ENCODE assay signal across 26 cellular contexts in genomic region chr5:66343370-66344071, GRCh38.
"Had no signal": no experiment of that assay in that cellular context is flagged by ENCODE, and none has a peak within 500 bp of the region (broad histone marks: within the 10 kb centered on the region; RNA-seq: fewer than 3 reads in every experiment).

No MANE protein-coding gene starts in this region.

- H3K27me3 ChIP-seq: heart right ventricle, left lung, ovary, stomach, suprapubic skin, tibial nerve had no signal

- H3K27ac ChIP-seq: esophagus squamous epithelium, left lung, neutrophil, ovary, stomach, suprapubic skin, tibial nerve had no signal

- H3K36me3 Mint-ChIP-seq: activated CD4-positive, alpha-beta memory T cell treated with anti-CD3 and anti-CD28 coated beads for 36 hours; activated naive CD8-positive, alpha-beta T cell treated with anti-CD3 and anti-CD28 coated beads, Interleukin-2, amount 10 ng/mL, durations not matched to agents 7 days and 5 days; mesothelial cell of epicardium; stimulated activated memory B cell treated with anti-CD40 and anti-IgM and Interleukin-4, amounts not matched to agents 10 μg/mL and 1 μg/mL and 100 μg/mL, for 72 hours had no signal

- H3K4me3 Mint-ChIP-seq: activated CD4-positive, alpha-beta memory T cell treated with anti-CD3 and anti-CD28 coated beads for 36 hours; activated naive CD4-positive, alpha-beta T cell treated with anti-CD3 and anti-CD28 coated beads for 36 hours; activated naive CD8-positive, alpha-beta T cell treated with anti-CD3 and anti-CD28 coated beads, Interleukin-2, amount 10 ng/mL, durations not matched to agents 7 days and 5 days; endodermal cell; mesothelial cell of epicardium; nephron; stimulated activated memory B cell treated with anti-CD40 and anti-IgM and Interleukin-4, amounts not matched to agents 10 μg/mL and 1 μg/mL and 100 μg/mL, for 72 hours; T-helper 17 cell had no signal

- ATAC-seq: heart right ventricle; left lung; sciatic nerve; stimulated activated memory B cell treated with anti-CD40 and anti-IgM and Interleukin-4, amounts not matched to agents 10 μg/mL and 1 μg/mL and 100 μg/mL, for 72 hours; T-helper 17 cell had no signal

- DNase-seq: activated CD4-positive, alpha-beta memory T cell treated with anti-CD3 and anti-CD28 coated beads for 36 hours; activated CD4-positive, alpha-beta T cell treated with anti-CD3 and anti-CD28 coated beads for 48 hours; activated CD4-positive, CD25-positive, alpha-beta regulatory T cell; activated effector memory CD4-positive, alpha-beta T cell treated with Interleukin-2 at 50 U/mL for 16 hours; activated naive CD4-positive, alpha-beta T cell treated with anti-CD3 and anti-CD28 coated beads for 36 hours; activated naive CD8-positive, alpha-beta T cell treated with anti-CD3 and anti-CD28 coated beads, Interleukin-2, amount 10 ng/mL, durations not matched to agents 7 days and 5 days; activated T-cell treated with anti-CD3 and anti-CD28 coated beads, Interleukin-2, amount 50 U/mL, for 48 hours; amniotic stem cell; cortex of kidney; endodermal cell; esophagus squamous epithelium; heart right ventricle; left lung; mammary epithelial cell; ovary; stimulated activated CD4-positive, alpha-beta T cell treated with anti-CD3 and anti-CD28 coated beads, Interleukin-15, amount 100 ng/mL, for 24 hours; stomach; T-helper 17 cell had no signal

- H3K4me1 ChIP-seq: esophagus squamous epithelium, left lung, stomach, suprapubic skin, tibial nerve had no signal

- H3K4me1 Mint-ChIP-seq: activated naive CD8-positive, alpha-beta T cell treated with anti-CD3 and anti-CD28 coated beads, Interleukin-2, amount 10 ng/mL, durations not matched to agents 7 days and 5 days; mesothelial cell of epicardium; nephron; stimulated activated memory B cell treated with anti-CD40 and anti-IgM and Interleukin-4, amounts not matched to agents 10 μg/mL and 1 μg/mL and 100 μg/mL, for 72 hours; T-helper 17 cell had no signal

- H3K9me3 ChIP-seq: esophagus squamous epithelium, heart right ventricle, left lung, neutrophil, ovary, stomach, suprapubic skin, tibial nerve had no signal

- H3K27ac Mint-ChIP-seq: activated CD4-positive, alpha-beta memory T cell treated with anti-CD3 and anti-CD28 coated beads for 36 hours; activated naive CD4-positive, alpha-beta T cell treated with anti-CD3 and anti-CD28 coated beads for 36 hours; activated naive CD8-positive, alpha-beta T cell treated with anti-CD3 and anti-CD28 coated beads, Interleukin-2, amount 10 ng/mL, durations not matched to agents 7 days and 5 days; endodermal cell; mesothelial cell of epicardium; stimulated activated memory B cell treated with anti-CD40 and anti-IgM and Interleukin-4, amounts not matched to agents 10 μg/mL and 1 μg/mL and 100 μg/mL, for 72 hours; T-helper 17 cell had no signal

- H3K4me3 ChIP-seq: esophagus squamous epithelium, heart right ventricle, left lung, ovary, smooth muscle cell, stomach, suprapubic skin, tibial nerve had no signal

- H3K9me3 Mint-ChIP-seq: activated CD4-positive, alpha-beta memory T cell treated with anti-CD3 and anti-CD28 coated beads for 36 hours; activated naive CD4-positive, alpha-beta T cell treated with anti-CD3 and anti-CD28 coated beads for 36 hours; activated naive CD8-positive, alpha-beta T cell treated with anti-CD3 and anti-CD28 coated beads, Interleukin-2, amount 10 ng/mL, durations not matched to agents 7 days and 5 days; nephron; stimulated activated memory B cell treated with anti-CD40 and anti-IgM and Interleukin-4, amounts not matched to agents 10 μg/mL and 1 μg/mL and 100 μg/mL, for 72 hours had no signal
